In the genomic region with DNA sequence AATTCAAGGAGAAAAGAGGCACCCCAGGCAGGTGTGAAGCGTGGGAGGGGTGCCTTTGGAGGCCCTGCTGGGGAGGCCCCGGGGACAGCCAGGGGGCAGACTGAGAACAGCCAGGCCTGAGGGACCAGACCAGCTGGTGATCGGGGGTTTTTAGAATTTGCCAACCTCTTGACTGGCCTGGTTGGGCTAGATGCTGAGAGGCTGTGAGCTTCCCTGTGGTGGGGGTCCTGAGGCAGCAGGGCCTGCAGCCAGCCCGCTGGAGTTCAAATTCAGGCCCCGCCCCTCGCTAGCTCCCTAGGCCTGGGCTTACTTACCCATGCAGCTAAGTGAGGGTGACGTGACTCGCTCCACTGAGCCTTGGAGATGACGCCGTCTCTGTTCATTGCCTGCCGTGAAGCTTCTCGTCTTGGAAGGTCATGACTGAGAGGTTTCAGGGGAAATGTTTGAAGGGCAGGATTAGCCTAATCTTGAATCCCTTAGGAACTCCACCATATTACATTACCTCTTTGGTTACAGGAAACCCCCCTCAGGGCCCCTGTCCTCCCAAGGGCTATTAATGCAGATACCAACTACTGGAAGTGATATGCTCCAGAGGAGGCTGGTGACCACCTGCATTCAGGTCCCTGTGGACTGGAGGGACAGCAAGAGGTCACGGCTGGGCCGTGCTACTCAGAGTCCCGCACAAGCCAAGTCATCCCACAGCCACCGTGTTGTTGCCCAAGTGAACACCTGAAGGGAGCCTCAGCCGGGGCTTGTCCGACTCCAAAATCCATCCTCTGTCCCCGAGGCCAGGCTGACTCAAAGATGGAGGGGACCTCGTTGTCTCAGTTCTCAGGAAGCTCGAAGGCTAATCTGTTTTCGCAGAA, we compare ENCODE assay signal across 11 cellular contexts.
DNase-seq lines count a peak whose midpoint lies in the region; ATAC-seq and TF ChIP-seq lines count a peak whose summit lies in the region.
"Had no signal": no experiment of that assay in that cellular context is flagged by ENCODE, and none has a peak within 500 bp of the region (broad histone marks: within the 10 kb centered on the region; RNA-seq: fewer than 3 reads in every experiment).

No MANE protein-coding gene starts in this region.

- CTCF ChIA-PET in WTC11 (lab: Charles Lee), result interaction anchor here (0.8 to 3.7 kb wide), 7 partner anchors 8 to 1049 kb away, joined by 3 to 23 read pairs (median 4); no protein-coding TSS in a partner anchor
- CTCF ChIA-PET in Caco-2 (lab: Charles Lee), result no interaction called here

- POLR2A ChIA-PET in WTC11 (lab: Charles Lee), result no interaction called here
- POLR2A ChIA-PET in Caco-2 (lab: Charles Lee), result no interaction called here

- H3K9me3 ChIP-seq in Caco-2, result peaks cover 2% of the 10 kb centered on the region; the same call in 1 of the 2 replicates

- BruUV-seq in Caco-2 (replicated peaks; lab: Mats Ljungman, UMichigan), result no TSS peak

- no peaks in the 10 kb centered on the region for H3K36me3 ChIP-seq in Caco-2 (ENCODE audit: control insufficient read depth, insufficient read depth, low read length)
- H3K36me3 ChIP-seq: cardiac muscle cell had no signal

- H3K36me3 Mint-ChIP-seq in WTC11 (peaks cover 11% of the 10 kb centered on the region), Caco-2 (ENCODE audit: insufficient read depth, unreplicated experiment) (no peaks in the 10 kb centered on the region)

- no peak for DNase-seq in WTC11 (ENCODE audit: low spot score)
- no peak for DNase-seq in amniotic stem cell (lab: John Stamatoyannopoulos, UW)
- no peak for DNase-seq in caudate nucleus (lab: John Stamatoyannopoulos, UW)
- no peak for DNase-seq in KBM-7
- DNase-seq in Caco-2, result no peak
- DNase-seq: head of caudate nucleus, occipital lobe had no signal

- no peak overlapping the region for H3K4me3 ChIP-seq in Caco-2 (ENCODE audit: low read depth, low read length)
- H3K4me3 ChIP-seq: cardiac muscle cell had no signal

- ATAC-seq in GM19351 (IDR thresholded peaks at IDR 0.05; ENCODE audit: unreplicated experiment), result peak; percentile 52
- peak; percentile 30 for ATAC-seq in HG03039 (IDR thresholded peaks at IDR 0.05; ENCODE audit: unreplicated experiment)
- ATAC-seq in WTC11, result no peak

- H3K4me3 Mint-ChIP-seq in WTC11, result no peak overlapping the region
- no peak overlapping the region for H3K4me3 Mint-ChIP-seq in Caco-2 (ENCODE audit: unreplicated experiment)

- H3K27me3 ChIP-seq in Caco-2 (replicated peaks; ENCODE audit: control insufficient read depth, insufficient read depth, low read length), result no peaks in the 10 kb centered on the region; the same call in 1 of the 2 replicates
- H3K27me3 ChIP-seq: cardiac muscle cell had no signal

- H3K27ac ChIP-seq in caudate nucleus (ENCODE audit: low read depth, low read length), result no peak overlapping the region
- H3K27ac ChIP-seq: cardiac muscle cell had no signal

- H3K9me3 Mint-ChIP-seq in WTC11 (peaks cover 16% of the 10 kb centered on the region), Caco-2 (ENCODE audit: unreplicated experiment) (peaks cover 27% of the 10 kb centered on the region)

- H3K27me3 Mint-ChIP-seq in WTC11 (ENCODE audit: low read depth) (no peaks in the 10 kb centered on the region), Caco-2 (ENCODE audit: insufficient read depth, unreplicated experiment) (peaks cover 1% of the 10 kb centered on the region)

- H3K4me1 Mint-ChIP-seq in WTC11, result peaks cover 22% of the 10 kb centered on the region
- no peaks in the 10 kb centered on the region for H3K4me1 Mint-ChIP-seq in Caco-2 (ENCODE audit: low read depth, unreplicated experiment)

- TF ChIP-seq CTCF in WTC11 (IDR thresholded peaks at IDR 0.05), result no peak
- no peak for TF ChIP-seq CTCF in Caco-2 (IDR thresholded peaks at IDR 0.05; ENCODE audit: insufficient read depth in 1 of 2, low read depth in 1 of 2, low read length in 1 of 2, severe bottlenecking in 1 of 2, unreplicated experiment in 1 of 2)

- H3K27ac Mint-ChIP-seq in WTC11, result no peak overlapping the region
- no peak overlapping the region for H3K27ac Mint-ChIP-seq in Caco-2 (ENCODE audit: unreplicated experiment)

- in situ Hi-C loops in KBM-7 (cut with MboI; ENCODE audit: low pct_unique_long_range_greater_than_20kb, low sequenced_read_pairs), result no loop called here

- H3K4me1 ChIP-seq in Caco-2, result no peaks in the 10 kb centered on the region

- peak; percentile 12 for TF ChIP-seq POLR2A in GM10847 (IDR thresholded peaks at IDR 0.05; ENCODE audit: extremely low read depth, insufficient read length)

- intact Hi-C loops in Caco-2 (cut with micrococcal nuclease; ENCODE audit: unreplicated experiment), result no loop called here

TF ChIP-seq in WTC11, 78 proteins besides CTCF, POLR2A, EP300 and RAD21:
- TF ChIP-seq ATF3 (CRISPR knock-in tag; conservative IDR thresholded peaks at IDR 0.05) (no peak), ZNF423 (CRISPR knock-in tag; IDR thresholded peaks at IDR 0.05) (0 out of 2 replicates have a peak, but pooled peaks have one; percentile 15)
